In genomic region chr4:99861120-99861905, GRCh38 we compare ENCODE assay signal across 13 cellular contexts. TPM values are rescaled to one million over a fixed set of nuclear protein-coding genes. Genes with fewer than 3 reads are reported as not detected.
DNase-seq lines count a peak whose midpoint lies in the region; ATAC-seq, FAIRE-seq and TF ChIP-seq lines count a peak whose summit lies in the region.
"Had no signal": no experiment of that assay in that cellular context is flagged by ENCODE, and none has a peak within 500 bp of the region (broad histone marks: within the 10 kb centered on the region; RNA-seq: fewer than 3 reads in every experiment).

No MANE protein-coding gene starts in this region.

- H3K9me3 Mint-ChIP-seq in activated CD4-positive, alpha-beta memory T cell treated with anti-CD3 and anti-CD28 coated beads for 36 hours = no peaks in the 10 kb centered on the region
- no peaks in the 10 kb centered on the region for H3K9me3 Mint-ChIP-seq in naive thymus-derived CD4-positive, alpha-beta T cell
- H3K9me3 Mint-ChIP-seq in HFFc6 = no peaks in the 10 kb centered on the region
- H3K9me3 Mint-ChIP-seq: central memory CD8-positive, alpha-beta T cell; H9 had no signal

- no peak overlapping the region for H3K9ac ChIP-seq in kidney (ENCODE audit: low read length in 2 of 2)

- ATAC-seq in GM19035 (IDR thresholded peaks at IDR 0.05; ENCODE audit: unreplicated experiment) (peak; percentile 79), HG03439 (IDR thresholded peaks at IDR 0.05; ENCODE audit: unreplicated experiment) (peak; percentile 70), sciatic nerve (no peak)
- no peak for ATAC-seq in naive thymus-derived CD4-positive, alpha-beta T cell
- ATAC-seq: heart left ventricle had no signal

- peak overlapping the region; percentile 81 for H3K27ac Mint-ChIP-seq in activated CD4-positive, alpha-beta memory T cell treated with anti-CD3 and anti-CD28 coated beads for 36 hours
- H3K27ac Mint-ChIP-seq in naive thymus-derived CD4-positive, alpha-beta T cell = peak overlapping the region in 1 of 9 donors; percentile 69
- H3K27ac Mint-ChIP-seq in HFFc6 = no peak overlapping the region
- H3K27ac Mint-ChIP-seq: H9 had no signal

- H3K27ac ChIP-seq in kidney (ENCODE audit: low read depth in 2 of 2, low read length in 2 of 2) = no peak overlapping the region
- H3K27ac ChIP-seq in naive thymus-derived CD4-positive, alpha-beta T cell (ENCODE audit: low read depth, low read length) = no peak overlapping the region
- H3K27ac ChIP-seq: heart left ventricle had no signal

- no peaks in the 10 kb centered on the region for H3K27me3 ChIP-seq in naive thymus-derived CD4-positive, alpha-beta T cell (ENCODE audit: control insufficient read depth in 2 of 2, insufficient read depth in 2 of 2, low read length in 2 of 2)

- H3K4me1 ChIP-seq in kidney (ENCODE audit: control insufficient read depth in 1 of 2, insufficient read depth in 1 of 2, low read depth in 1 of 2, low read length in 2 of 2) = peaks cover 0 to 3% of the 10 kb centered on the region in 2 donors
- peaks cover 0 to 2% of the 10 kb centered on the region in 2 donors for H3K4me1 ChIP-seq in naive thymus-derived CD4-positive, alpha-beta T cell (ENCODE audit: control insufficient read depth in 2 of 2, insufficient read depth in 2 of 2, low read length in 2 of 2)

- DNase-seq in COLO668 (lab: John Stamatoyannopoulos, UW; ENCODE audit: unreplicated experiment) (peak; percentile 30), kidney (no peak), sciatic nerve (ENCODE audit: low spot score) (no peak), HFFc6 (no peak)
- DNase-seq in activated CD4-positive, alpha-beta memory T cell treated with anti-CD3 and anti-CD28 coated beads for 36 hours = peak; percentile 60
- no peak for DNase-seq in naive thymus-derived CD4-positive, alpha-beta T cell
- DNase-seq: H9, heart left ventricle, nucleus accumbens had no signal

- TF ChIP-seq CTCF in kidney (IDR thresholded peaks at IDR 0.05; ENCODE audit: borderline replicate concordance, extremely low read depth, insufficient read depth) (no peak), HFFc6 (IDR thresholded peaks at IDR 0.05) (no peak)

- CTCF ChIA-PET in activated CD4-positive, alpha-beta memory T cell treated with anti-CD3 and anti-CD28 coated beads for 36 hours (lab: Charles Lee) = interaction anchor here (0.7 to 1.1 kb wide), 6 partner anchors 9 to 44 kb away, joined by 3 to 5 read pairs (median 4); no protein-coding TSS in a partner anchor
- CTCF ChIA-PET in naive thymus-derived CD4-positive, alpha-beta T cell (lab: Charles Lee) = no interaction called here

- no peak for FAIRE-seq in kidney (lab: Jason Lieb, UNC)
- FAIRE-seq: D721Med had no signal

- H3K4me3 ChIP-seq in kidney (ENCODE audit: low read length in 2 of 2) = no peak overlapping the region
- no peak overlapping the region for H3K4me3 ChIP-seq in naive thymus-derived CD4-positive, alpha-beta T cell (ENCODE audit: low read length)
- H3K4me3 ChIP-seq: heart left ventricle had no signal

- no peaks in the 10 kb centered on the region for H3K27me3 Mint-ChIP-seq in activated CD4-positive, alpha-beta memory T cell treated with anti-CD3 and anti-CD28 coated beads for 36 hours
- no peaks in the 10 kb centered on the region for H3K27me3 Mint-ChIP-seq in naive thymus-derived CD4-positive, alpha-beta T cell
- H3K27me3 Mint-ChIP-seq in HFFc6 (ENCODE audit: insufficient read depth) = no peaks in the 10 kb centered on the region
- H3K27me3 Mint-ChIP-seq: central memory CD8-positive, alpha-beta T cell had no signal

- H3K36me3 ChIP-seq in kidney (ENCODE audit: control insufficient read depth in 1 of 2, insufficient read depth in 2 of 2, low read length in 2 of 2) = no peaks in the 10 kb centered on the region
- peaks cover 0 to 24% (median 0%) of the 10 kb centered on the region in 3 experiments for H3K36me3 ChIP-seq in naive thymus-derived CD4-positive, alpha-beta T cell (ENCODE audit: control insufficient read depth in 2 of 3, insufficient read depth in 3 of 3, low read length in 3 of 3)

- H3K36me3 Mint-ChIP-seq in activated CD4-positive, alpha-beta memory T cell treated with anti-CD3 and anti-CD28 coated beads for 36 hours = peaks cover 25% of the 10 kb centered on the region
- peaks cover 6 to 33% (median 28%) of the 10 kb centered on the region in 5 donors for H3K36me3 Mint-ChIP-seq in naive thymus-derived CD4-positive, alpha-beta T cell
- no peaks in the 10 kb centered on the region for H3K36me3 Mint-ChIP-seq in HFFc6 (ENCODE audit: low read depth)

- no peaks in the 10 kb centered on the region for H3K9me3 ChIP-seq in kidney (ENCODE audit: control insufficient read depth in 1 of 2, low read length in 2 of 2)
- H3K9me3 ChIP-seq in naive thymus-derived CD4-positive, alpha-beta T cell (ENCODE audit: control insufficient read depth in 2 of 3, low read length in 3 of 3) = no peaks in the 10 kb centered on the region
- H3K9me3 ChIP-seq: heart left ventricle had no signal

- POLR2A ChIA-PET in activated CD4-positive, alpha-beta memory T cell treated with anti-CD3 and anti-CD28 coated beads for 36 hours (lab: Charles Lee) = interaction anchor here (0.9 to 2.8 kb wide), 4 partner anchors 9 to 44 kb away, joined by 3 to 9 read pairs (median 4); no protein-coding TSS in a partner anchor
- POLR2A ChIA-PET in naive thymus-derived CD4-positive, alpha-beta T cell (lab: Charles Lee) = interaction anchor here (0.6 kb wide), 1 partner anchor 87 kb away, joined by 3 read pairs; no protein-coding TSS in a partner anchor

- intact Hi-C loops in activated CD4-positive, alpha-beta memory T cell treated with anti-CD3 and anti-CD28 coated beads for 36 hours (cut with micrococcal nuclease) = loop anchor here (1.0 kb wide), 4 partner anchors 10 to 45 kb away; partner anchors contain the start of gene DAPP1
- intact Hi-C loops in kidney (cut with DNase I) (no loop called here), sciatic nerve (cut with DNase I) (no loop called here)
- intact Hi-C loops in naive thymus-derived CD4-positive, alpha-beta T cell (cut with micrococcal nuclease) = loop anchor here in 1 of 2 donors (2.0 kb wide), 2 partner anchors 15 kb away; no protein-coding TSS in a partner anchor

- peaks cover 40% of the 10 kb centered on the region for H3K4me1 Mint-ChIP-seq in activated CD4-positive, alpha-beta memory T cell treated with anti-CD3 and anti-CD28 coated beads for 36 hours (ENCODE audit: low read depth)
- H3K4me1 Mint-ChIP-seq in naive thymus-derived CD4-positive, alpha-beta T cell = peaks cover 4 to 50% (median 11%) of the 10 kb centered on the region in 7 donors
- H3K4me1 Mint-ChIP-seq in HFFc6 (ENCODE audit: low read depth) = peaks cover 21% of the 10 kb centered on the region

- no peak overlapping the region for H3K4me3 Mint-ChIP-seq in activated CD4-positive, alpha-beta memory T cell treated with anti-CD3 and anti-CD28 coated beads for 36 hours
- peak overlapping the region in 1 of 10 donors; percentile 44 for H3K4me3 Mint-ChIP-seq in naive thymus-derived CD4-positive, alpha-beta T cell
- no peak overlapping the region for H3K4me3 Mint-ChIP-seq in HFFc6
- H3K4me3 Mint-ChIP-seq: central memory CD8-positive, alpha-beta T cell; H9 had no signal

RNA-seq across cellular contexts. Expression of gene LAMTOR3, which starts 32.9 kb away (rescaled TPM):
- total RNA-seq in activated CD4-positive, alpha-beta memory T cell treated with anti-CD3 and anti-CD28 coated beads for 36 hours = 10 to 100 TPM; 21.8 to 26.1 TPM
- 46.5 TPM for total RNA-seq in kidney
- polyA plus RNA-seq in kidney (ENCODE audit: insufficient read depth, low read depth, low replicate concordance) = 71.1 TPM
- 34.1 TPM for total RNA-seq in sciatic nerve
- total RNA-seq in naive thymus-derived CD4-positive, alpha-beta T cell = 10 to 100 TPM; 20.1 to 32.6 (median 27.4) TPM
- 10 to 100 TPM; 36.5 to 37.0 TPM for polyA plus RNA-seq in naive thymus-derived CD4-positive, alpha-beta T cell
- total RNA-seq in HFFc6 (2021; fragmentation: NEBNext Ultra II Directional; extraction: Animal tissue kit (Norgen Biotek cat#: 25700)) = 10 to 100 TPM; 23.7 to 34.6 (median 26.8) TPM

RNA-seq across cellular contexts. Expression of gene DAPP1, which starts 44.7 kb away (rescaled TPM):
- 10 to 100 TPM; 23.6 TPM for total RNA-seq in activated CD4-positive, alpha-beta memory T cell treated with anti-CD3 and anti-CD28 coated beads for 36 hours
- total RNA-seq in kidney = 10.1 TPM
- 0.34 TPM for polyA plus RNA-seq in kidney (ENCODE audit: insufficient read depth, low read depth, low replicate concordance)
- 3.5 TPM for total RNA-seq in sciatic nerve
- total RNA-seq in naive thymus-derived CD4-positive, alpha-beta T cell = 10 to 100 TPM; 10.9 to 49.6 (median 20.7) TPM
- 10 to 100 TPM; 17.7 to 23.2 TPM for polyA plus RNA-seq in naive thymus-derived CD4-positive, alpha-beta T cell
- total RNA-seq in HFFc6 (2021; fragmentation: NEBNext Ultra II Directional; extraction: Animal tissue kit (Norgen Biotek cat#: 25700)) = not detected
- total RNA-seq: H9 had no signal

Comparison
In these comparisons a context has a peak if more than half of its experiments do, and no peak if none do; other contexts are left out.
1. DNase-seq: peak in COLO668 (single experiment) and activated CD4-positive, alpha-beta memory T cell treated with anti-CD3 and anti-CD28 coated beads for 36 hours (single experiment); none in kidney (single experiment), sciatic nerve (single experiment), naive thymus-derived CD4-positive, alpha-beta T cell (0 of 9) and HFFc6 (single experiment).
2. ATAC-seq: peak in GM19035 (single experiment) and HG03439 (single experiment); none in sciatic nerve (single experiment) and naive thymus-derived CD4-positive, alpha-beta T cell (single experiment).